Comparison of ENCODE assay signal across 25 cellular contexts in the genomic region with DNA sequence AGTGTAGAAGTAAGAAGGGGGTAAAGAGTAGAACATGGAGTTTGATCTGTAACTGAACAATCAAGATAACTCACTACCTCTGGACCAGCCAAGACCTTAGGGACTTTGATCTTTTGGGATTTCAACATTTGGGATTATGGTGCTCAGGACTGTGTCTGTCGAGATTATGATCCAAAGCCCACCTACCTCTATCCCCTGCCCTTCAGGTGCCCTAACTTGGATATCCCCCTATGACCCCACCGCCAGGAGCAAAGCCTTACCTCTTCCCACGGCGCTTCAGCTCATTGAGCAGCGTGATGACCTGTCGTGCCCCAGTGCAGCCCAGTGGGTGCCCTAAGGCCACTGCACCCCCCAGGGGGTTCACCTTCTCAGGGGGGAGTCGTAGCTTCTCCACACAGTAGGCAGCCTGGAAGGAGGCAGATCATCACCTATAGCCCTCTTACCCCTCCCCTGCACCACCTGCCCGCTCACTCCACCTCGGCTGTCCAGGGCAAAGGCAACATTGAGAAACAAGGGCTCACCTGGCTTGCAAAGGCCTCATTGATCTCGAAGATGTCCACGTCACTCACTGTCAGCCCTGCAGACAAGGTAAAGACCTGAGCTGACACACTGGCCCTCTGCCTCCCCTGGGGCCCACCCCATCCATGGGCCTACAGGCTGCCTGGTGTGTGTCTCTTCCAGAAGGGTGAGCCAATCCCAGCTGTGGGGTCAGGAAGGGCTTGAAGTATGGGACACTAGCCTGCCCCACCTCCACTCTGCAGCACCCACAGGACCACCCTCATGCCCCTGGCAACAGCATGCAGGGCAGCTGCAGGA. TPM values are rescaled to one million over a fixed set of nuclear protein-coding genes. Genes with fewer than 3 reads are reported as not detected.
DNase-seq lines count a peak whose midpoint lies in the region; ATAC-seq, FAIRE-seq and TF ChIP-seq lines count a peak whose summit lies in the region.
"Had no signal": no experiment of that assay in that cellular context is flagged by ENCODE, and none has a peak within 500 bp of the region (broad histone marks: within the 10 kb centered on the region; RNA-seq: fewer than 3 reads in every experiment).

No MANE protein-coding gene starts in this region.

- no peaks in the 10 kb centered on the region for H3K27me3 Mint-ChIP-seq in T-helper 17 cell
- H3K27me3 Mint-ChIP-seq in activated naive CD8-positive, alpha-beta T cell treated with anti-CD3 and anti-CD28 coated beads for 36 hours = no peaks in the 10 kb centered on the region
- H3K27me3 Mint-ChIP-seq: activated B cell treated with CpG ODN at 0.5 μM for 24 hours had no signal

- no peaks in the 10 kb centered on the region for H3K9me3 Mint-ChIP-seq in activated naive CD8-positive, alpha-beta T cell treated with anti-CD3 and anti-CD28 coated beads for 36 hours
- H3K9me3 Mint-ChIP-seq: activated B cell treated with CpG ODN at 0.5 μM for 24 hours, neural progenitor cell had no signal

- ATAC-seq in T-helper 17 cell (no peak), HepG2 (peak; percentile 12), GM21390 (IDR thresholded peaks at IDR 0.05; ENCODE audit: unreplicated experiment) (no peak)
- ATAC-seq: lower lobe of right lung had no signal

- BruUV-seq in HepG2 (replicated peaks; lab: Mats Ljungman, UMichigan) = no TSS peak

- no peak for TF ChIP-seq POLR2A in HepG2 (IDR thresholded peaks at IDR 0.05; ENCODE audit: insufficient read depth in 1 of 2, low read depth in 2 of 2, low read length in 2 of 2)

- peak overlapping the region; percentile 43 for H3K27ac Mint-ChIP-seq in T-helper 17 cell
- H3K27ac Mint-ChIP-seq in activated naive CD8-positive, alpha-beta T cell treated with anti-CD3 and anti-CD28 coated beads for 36 hours = no peak overlapping the region
- H3K27ac Mint-ChIP-seq: activated B cell treated with CpG ODN at 0.5 μM for 24 hours, neural progenitor cell had no signal

- H3K4me3 ChIP-seq in HepG2 (replicated peaks in 1 of 3; ENCODE audit: insufficient read depth in 1 of 3, low read depth in 2 of 3, low read length in 3 of 3) (no peak overlapping the region), small intestine (ENCODE audit: low read depth in 1 of 2, low read length in 2 of 2) (no peak overlapping the region)
- H3K4me3 ChIP-seq: lower lobe of right lung, neural progenitor cell, thoracic aorta had no signal

- WGBS in HepG2 (ENCODE audit: low lambda C conversion rate) = 83% methylated on average over 11 of the region's 11 CpGs
- WGBS in small intestine, 3 donors = 73 to 91% (median 75%) methylated on average over 11 of the region's 11 CpGs

- in situ Hi-C loops in HepG2 (cut with HindIII; ENCODE audit: extremely low pct_ligation_motif_present, low pct_unique_long_range_greater_than_20kb) = loop anchor here (25.0 kb wide), 1 partner anchor 337 kb away; a partner anchor contains a TSS

- H3K9me3 ChIP-seq in T-helper 17 cell (ENCODE audit: control insufficient read depth, low read length, poor library complexity, severe bottlenecking) = no peaks in the 10 kb centered on the region
- H3K9me3 ChIP-seq in HepG2 (ENCODE audit: low read length) = no peaks in the 10 kb centered on the region
- no peaks in the 10 kb centered on the region for H3K9me3 ChIP-seq in small intestine (ENCODE audit: control insufficient read depth, low read depth)
- H3K9me3 ChIP-seq: BE2C, lower lobe of right lung, thoracic aorta had no signal

- H3K4me1 ChIP-seq in HepG2 (ENCODE audit: insufficient read depth, low read length) (peaks cover 84% of the 10 kb centered on the region), small intestine (ENCODE audit: control insufficient read depth in 2 of 2, insufficient read depth in 1 of 2, low read depth in 1 of 2, low read length in 1 of 2) (peaks cover 0 to 15% of the 10 kb centered on the region in 2 donors)
- H3K4me1 ChIP-seq: BE2C, neural progenitor cell had no signal

- no peak overlapping the region for H3K4me3 Mint-ChIP-seq in T-helper 17 cell
- no peak overlapping the region for H3K4me3 Mint-ChIP-seq in activated naive CD8-positive, alpha-beta T cell treated with anti-CD3 and anti-CD28 coated beads for 36 hours
- H3K4me3 Mint-ChIP-seq: activated B cell treated with CpG ODN at 0.5 μM for 24 hours, neural progenitor cell had no signal

- no peaks in the 10 kb centered on the region for H3K27me3 ChIP-seq in HepG2 (ENCODE audit: control insufficient read depth in 1 of 2, insufficient read depth in 2 of 2, low read length in 2 of 2)
- no peaks in the 10 kb centered on the region for H3K27me3 ChIP-seq in small intestine (ENCODE audit: control insufficient read depth in 2 of 2, insufficient read depth in 2 of 2, low read length in 2 of 2)
- H3K27me3 ChIP-seq: BE2C, neural progenitor cell had no signal

- no peak overlapping the region for H2AFZ ChIP-seq in HepG2 (ENCODE audit: low read length)
- H2AFZ ChIP-seq: neural progenitor cell had no signal

- peaks cover 56% of the 10 kb centered on the region for H4K20me1 ChIP-seq in HepG2 (ENCODE audit: insufficient read depth, low read length)

- peak; percentile 56 for DNase-seq in activated effector memory CD4-positive, alpha-beta T cell treated with anti-CD3 and anti-CD28 coated beads, Interleukin-2, amount 50 U/mL, for 16 hours
- no peak for DNase-seq in activated effector memory CD4-positive, alpha-beta T cell treated with Interleukin-2 at 50 U/mL for 16 hours
- DNase-seq in T-helper 17 cell = no peak
- no peak for DNase-seq in HepG2 (ENCODE audit: low spot score)
- peak; percentile 54 for DNase-seq in small intestine
- DNase-seq in frontal cortex (ENCODE audit: low spot score in 2 of 2) = no peak
- DNase-seq in activated naive CD8-positive, alpha-beta T cell treated with anti-CD3 and anti-CD28 coated beads for 36 hours = no peak
- DNase-seq: activated B cell treated with CpG ODN at 0.5 μM for 24 hours; BE2C; erythroblast; foreskin fibroblast; H7; hypothalamus; KBM-7; lower lobe of right lung; MM.1S; NCI-H1417 treated with DMSO at 0.1 percent for 48 hours; NCI-H2081 treated with DMSO at 0.1 percent for 48 hours; OCI-M1; SHP77 treated with DMSO at 0.1 percent for 48 hours; stimulated activated naive CD4-positive, alpha-beta T cell had no signal

- no peak for TF ChIP-seq CTCF in HepG2 (CRISPR knock-in tag; IDR thresholded peaks at IDR 0.05)

- H3K27ac ChIP-seq in HepG2 (ENCODE audit: extremely low read length, insufficient read depth, low read length) = peak overlapping the region; percentile 23
- H3K27ac ChIP-seq in small intestine (ENCODE audit: low read depth in 1 of 2, low read length in 1 of 2) = no peak overlapping the region
- H3K27ac ChIP-seq: lower lobe of right lung, neural progenitor cell, thoracic aorta had no signal

- TF ChIP-seq EP300 in HepG2 (IDR thresholded peaks at IDR 0.05; ENCODE audit: low read depth in 2 of 2, low read length in 2 of 2) = no peak
- TF ChIP-seq EP300 in HepG2 (CRISPR knock-in tag; IDR thresholded peaks at IDR 0.05; ENCODE audit: borderline replicate concordance) = no peak

- POLR2A ChIA-PET in HepG2 (lab: Yijun Ruan, JAX) = interaction anchor here (1.6 to 2.1 kb wide), 2 partner anchors 8 to 12 kb away, joined by 7 to 12 read pairs; a partner anchor contains a TSS

- peaks cover 23% of the 10 kb centered on the region for H3K4me1 Mint-ChIP-seq in T-helper 17 cell
- peaks cover 10% of the 10 kb centered on the region for H3K4me1 Mint-ChIP-seq in activated naive CD8-positive, alpha-beta T cell treated with anti-CD3 and anti-CD28 coated beads for 36 hours
- H3K4me1 Mint-ChIP-seq: neural progenitor cell had no signal

- H3K36me3 Mint-ChIP-seq in T-helper 17 cell (ENCODE audit: low read depth) = peaks cover 5% of the 10 kb centered on the region
- peaks cover 23% of the 10 kb centered on the region for H3K36me3 Mint-ChIP-seq in activated naive CD8-positive, alpha-beta T cell treated with anti-CD3 and anti-CD28 coated beads for 36 hours

- peaks cover 30% of the 10 kb centered on the region for H3K79me2 ChIP-seq in HepG2 (ENCODE audit: insufficient read depth, low read length)

- no peak overlapping the region for H3K4me2 ChIP-seq in HepG2 (ENCODE audit: low read depth, low read length)
- H3K4me2 ChIP-seq: neural progenitor cell had no signal

- intact Hi-C loops in HepG2 (cut with micrococcal nuclease; ENCODE audit: unreplicated experiment) = no loop called here

- no peak for FAIRE-seq in HepG2 (lab: Jason Lieb, UNC)
- no peak for FAIRE-seq in small intestine (lab: Jason Lieb, UNC)
- no peak for FAIRE-seq in frontal cortex (lab: Jason Lieb, UNC)

- H3K36me3 ChIP-seq in HepG2 (replicated peaks in 1 of 2; ENCODE audit: control insufficient read depth in 1 of 2, insufficient read depth in 2 of 2, low read length in 2 of 2) (peaks cover 51 to 94% of the 10 kb centered on the region in 2 experiments), small intestine (ENCODE audit: control insufficient read depth in 2 of 2, insufficient read depth in 2 of 2, low read length in 2 of 2) (peaks cover 34 to 41% of the 10 kb centered on the region in 2 donors)
- H3K36me3 ChIP-seq: BE2C, neural progenitor cell had no signal

- TF ChIP-seq RAD21 in HepG2 (CRISPR knock-in tag; IDR thresholded peaks at IDR 0.05) = no peak

- CTCF ChIA-PET in HepG2 (lab: Yijun Ruan, JAX; ENCODE audit: low intra/inter-chr PET ratio, low total read pairs) = no interaction called here

- no peak overlapping the region for H3K9ac ChIP-seq in HepG2 (ENCODE audit: insufficient read depth, low read depth, low read length)
- H3K9ac ChIP-seq: neural progenitor cell had no signal

RNA-seq across cellular contexts. Expression of a gene that starts 11.4 kb away (rescaled TPM):
- total RNA-seq in T-helper 17 cell (10 to 100 TPM; 78.2 to 79.3 TPM), HepG2 (2016; rRNA removed; fragmentation: Illumina TruSeq; extraction: Trizol) (60.8 and 107 TPM in 2 replicates), frontal cortex (30.2 TPM)
- 27.5 and 27.8 TPM in 2 replicates for total RNA-seq in HepG2 (2016; cell fraction: cytosol; rRNA removed; fragmentation: Illumina TruSeq; extraction: Trizol; ENCODE audit: low read depth)
- 63.4 and 105 TPM in 2 replicates for total RNA-seq in HepG2 (2016; cell fraction: insoluble cytoplasmic fraction; rRNA removed; fragmentation: Illumina TruSeq; extraction: Trizol)
- total RNA-seq in HepG2 (2016; cell fraction: membrane; rRNA removed; fragmentation: Illumina TruSeq; extraction: Trizol) = 52.7 and 55.5 TPM in 2 replicates
- 75.4 and 87.9 TPM in 2 replicates for total RNA-seq in HepG2 (2016; cell fraction: nucleus; rRNA removed; fragmentation: Illumina TruSeq; extraction: Trizol)
- polyA plus RNA-seq in HepG2 (2011; rRNA removed) (188 and 221 TPM in 2 replicates), small intestine (100 to 1,000 TPM in 2 of 3 donors, 10 to 100 TPM in 1; 59.6 to 443 (median 272) TPM)
- 169 and 202 TPM in 2 replicates for polyA plus RNA-seq in HepG2 (2011; cell fraction: cytosol; rRNA removed)
- 588 and 662 TPM in 2 replicates for polyA plus RNA-seq in HepG2 (2011; cell fraction: nucleus; rRNA removed)
- polyA plus RNA-seq in HepG2 (2012) = 125 and 170 TPM in 2 replicates
- 44.3 and 47.9 TPM in 2 replicates for polyA plus RNA-seq in HepG2 (2016; cell fraction: cytosol; fragmentation: Illumina TruSeq; extraction: Trizol; ENCODE audit: low read depth)
- 240 and 247 TPM in 2 replicates for polyA plus RNA-seq in HepG2 (2016; cell fraction: insoluble cytoplasmic fraction; fragmentation: Illumina TruSeq; extraction: Trizol; ENCODE audit: low read depth)
- polyA plus RNA-seq in HepG2 (2016; cell fraction: membrane; fragmentation: Illumina TruSeq; extraction: Trizol; ENCODE audit: low read depth) = 62.9 and 66.6 TPM in 2 replicates
- polyA plus RNA-seq in HepG2 (2016; cell fraction: nucleus; fragmentation: Illumina TruSeq; extraction: Trizol; ENCODE audit: insufficient read depth, low read depth) = 290 and 311 TPM in 2 replicates
- 57.0 and 213 TPM in 2 replicates for polyA minus RNA-seq in HepG2 (2011; rRNA and poly(A)+ RNA removed; ENCODE audit: low replicate concordance)
- polyA minus RNA-seq in HepG2 (2011; cell fraction: cytosol; rRNA and poly(A)+ RNA removed) = 80.2 and 80.3 TPM in 2 replicates
- 241 and 244 TPM in 2 replicates for polyA minus RNA-seq in HepG2 (2011; cell fraction: nucleus; rRNA and poly(A)+ RNA removed)
- 10 to 100 TPM; 69.0 to 70.2 TPM for total RNA-seq in activated naive CD8-positive, alpha-beta T cell treated with anti-CD3 and anti-CD28 coated beads for 36 hours

RNA-seq across cellular contexts. Expression of a gene that starts 12.9 kb away (rescaled TPM):
- total RNA-seq in T-helper 17 cell (10 to 100 TPM; 44.0 to 45.5 TPM), HepG2 (2016; rRNA removed; fragmentation: Illumina TruSeq; extraction: Trizol) (7.6 and 14.5 TPM in 2 replicates), frontal cortex (3.7 TPM)
- total RNA-seq in HepG2 (2016; cell fraction: cytosol; rRNA removed; fragmentation: Illumina TruSeq; extraction: Trizol; ENCODE audit: low read depth) = 2.5 and 3.5 TPM in 2 replicates
- total RNA-seq in HepG2 (2016; cell fraction: insoluble cytoplasmic fraction; rRNA removed; fragmentation: Illumina TruSeq; extraction: Trizol) = 7.2 and 14.6 TPM in 2 replicates
- total RNA-seq in HepG2 (2016; cell fraction: membrane; rRNA removed; fragmentation: Illumina TruSeq; extraction: Trizol) = 6.0 and 6.5 TPM in 2 replicates
- total RNA-seq in HepG2 (2016; cell fraction: nucleus; rRNA removed; fragmentation: Illumina TruSeq; extraction: Trizol) = 9.8 and 11.0 TPM in 2 replicates
- polyA plus RNA-seq in HepG2 (2011; rRNA removed) (32.7 and 36.6 TPM in 2 replicates), small intestine (10 to 100 TPM; 32.1 to 62.2 (median 51.6) TPM)
- 31.0 and 32.2 TPM in 2 replicates for polyA plus RNA-seq in HepG2 (2011; cell fraction: cytosol; rRNA removed)
- 53.7 and 60.9 TPM in 2 replicates for polyA plus RNA-seq in HepG2 (2011; cell fraction: nucleus; rRNA removed)
- polyA plus RNA-seq in HepG2 (2012) = 19.9 and 22.6 TPM in 2 replicates
- polyA plus RNA-seq in HepG2 (2016; cell fraction: cytosol; fragmentation: Illumina TruSeq; extraction: Trizol; ENCODE audit: low read depth) = 2.8 and 2.9 TPM in 2 replicates
- 51.1 and 57.2 TPM in 2 replicates for polyA plus RNA-seq in HepG2 (2016; cell fraction: insoluble cytoplasmic fraction; fragmentation: Illumina TruSeq; extraction: Trizol; ENCODE audit: low read depth)
- polyA plus RNA-seq in HepG2 (2016; cell fraction: membrane; fragmentation: Illumina TruSeq; extraction: Trizol; ENCODE audit: low read depth) = 9.0 and 9.6 TPM in 2 replicates
- 48.1 and 53.6 TPM in 2 replicates for polyA plus RNA-seq in HepG2 (2016; cell fraction: nucleus; fragmentation: Illumina TruSeq; extraction: Trizol; ENCODE audit: insufficient read depth, low read depth)
- polyA minus RNA-seq in HepG2 (2011; rRNA and poly(A)+ RNA removed; ENCODE audit: low replicate concordance) = 15.6 and 54.6 TPM in 2 replicates
- polyA minus RNA-seq in HepG2 (2011; cell fraction: cytosol; rRNA and poly(A)+ RNA removed) = 19.7 and 21.8 TPM in 2 replicates
- 13.9 and 15.8 TPM in 2 replicates for polyA minus RNA-seq in HepG2 (2011; cell fraction: nucleus; rRNA and poly(A)+ RNA removed)
- 10 to 100 TPM; 46.2 to 48.0 TPM for total RNA-seq in activated naive CD8-positive, alpha-beta T cell treated with anti-CD3 and anti-CD28 coated beads for 36 hours
- total RNA-seq: HT1080 had no signal

RNA-seq across cellular contexts. Expression of a gene that starts 39.8 kb away (rescaled TPM):
- total RNA-seq in T-helper 17 cell = 10 to 100 TPM; 39.8 to 51.9 TPM
- total RNA-seq in HepG2 (2016; rRNA removed; fragmentation: Illumina TruSeq; extraction: Trizol) = 32.6 and 41.1 TPM in 2 replicates
- total RNA-seq in HepG2 (2016; cell fraction: cytosol; rRNA removed; fragmentation: Illumina TruSeq; extraction: Trizol; ENCODE audit: low read depth) = 7.6 TPM in 2 replicates
- total RNA-seq in HepG2 (2016; cell fraction: insoluble cytoplasmic fraction; rRNA removed; fragmentation: Illumina TruSeq; extraction: Trizol) = 32.9 and 39.8 TPM in 2 replicates
- total RNA-seq in HepG2 (2016; cell fraction: membrane; rRNA removed; fragmentation: Illumina TruSeq; extraction: Trizol) = 12.8 and 14.5 TPM in 2 replicates
- total RNA-seq in HepG2 (2016; cell fraction: nucleus; rRNA removed; fragmentation: Illumina TruSeq; extraction: Trizol) = 30.2 and 32.6 TPM in 2 replicates
- 25.9 and 27.4 TPM in 2 replicates for polyA plus RNA-seq in HepG2 (2011; rRNA removed)
- polyA plus RNA-seq in HepG2 (2011; cell fraction: cytosol; rRNA removed) = 18.5 and 23.3 TPM in 2 replicates
- polyA plus RNA-seq in HepG2 (2011; cell fraction: nucleus; rRNA removed) = 19.5 and 22.8 TPM in 2 replicates
- polyA plus RNA-seq in HepG2 (2012) = 23.1 and 31.4 TPM in 2 replicates
- polyA plus RNA-seq in HepG2 (2016; cell fraction: cytosol; fragmentation: Illumina TruSeq; extraction: Trizol; ENCODE audit: low read depth) = 1.5 and 1.6 TPM in 2 replicates
- 33.9 and 36.3 TPM in 2 replicates for polyA plus RNA-seq in HepG2 (2016; cell fraction: insoluble cytoplasmic fraction; fragmentation: Illumina TruSeq; extraction: Trizol; ENCODE audit: low read depth)
- 5.4 and 5.9 TPM in 2 replicates for polyA plus RNA-seq in HepG2 (2016; cell fraction: membrane; fragmentation: Illumina TruSeq; extraction: Trizol; ENCODE audit: low read depth)
- 31.5 and 34.6 TPM in 2 replicates for polyA plus RNA-seq in HepG2 (2016; cell fraction: nucleus; fragmentation: Illumina TruSeq; extraction: Trizol; ENCODE audit: insufficient read depth, low read depth)
- 36.3 and 49.0 TPM in 2 replicates for polyA minus RNA-seq in HepG2 (2011; rRNA and poly(A)+ RNA removed; ENCODE audit: low replicate concordance)
- 26.2 and 26.9 TPM in 2 replicates for polyA minus RNA-seq in HepG2 (2011; cell fraction: cytosol; rRNA and poly(A)+ RNA removed)
- 37.9 and 47.6 TPM in 2 replicates for polyA minus RNA-seq in HepG2 (2011; cell fraction: nucleus; rRNA and poly(A)+ RNA removed)
- polyA plus RNA-seq in small intestine = 10 to 100 TPM; 15.3 to 21.5 (median 18.1) TPM
- total RNA-seq in frontal cortex = 51.0 TPM
- total RNA-seq in activated naive CD8-positive, alpha-beta T cell treated with anti-CD3 and anti-CD28 coated beads for 36 hours = 10 to 100 TPM; 57.3 to 59.9 TPM

Comparison
In these comparisons a context has a peak if more than half of its experiments do, and no peak if none do; other contexts are left out.
1. DNase-seq: peak in activated effector memory CD4-positive, alpha-beta T cell treated with anti-CD3 and anti-CD28 coated beads, Interleukin-2, amount 50 U/mL, for 16 hours (single experiment) and small intestine (single experiment); none in activated effector memory CD4-positive, alpha-beta T cell treated with Interleukin-2 at 50 U/mL for 16 hours (single experiment), T-helper 17 cell (0 of 3), HepG2 (single experiment), frontal cortex (0 of 2) and activated naive CD8-positive, alpha-beta T cell treated with anti-CD3 and anti-CD28 coated beads for 36 hours (single experiment).